4 cellular contexts compared by ENCODE assay signal in genomic region chr2:210782222-210782621, GRCh38.
"Had no signal": no experiment of that assay in that cellular context is flagged by ENCODE, and none has a peak within 500 bp of the region (broad histone marks: within the 10 kb centered on the region; RNA-seq: fewer than 3 reads in every experiment).

No MANE protein-coding gene starts in this region.

- H3K9me3 Mint-ChIP-seq: GM23338, H9 had no signal

- H3K4me3 ChIP-seq: GM23338 had no signal

- H3K4me1 Mint-ChIP-seq: GM23338, H9 had no signal

- H3K27ac Mint-ChIP-seq: GM23338, H9 had no signal

- H3K4me3 Mint-ChIP-seq: GM23338, H9 had no signal

- DNase-seq: H9, HCEC 1CT, IMR-90 had no signal

- ATAC-seq: GM23338 had no signal
